Comparison of ENCODE assay signal across 1 cellular context in the genomic region with DNA sequence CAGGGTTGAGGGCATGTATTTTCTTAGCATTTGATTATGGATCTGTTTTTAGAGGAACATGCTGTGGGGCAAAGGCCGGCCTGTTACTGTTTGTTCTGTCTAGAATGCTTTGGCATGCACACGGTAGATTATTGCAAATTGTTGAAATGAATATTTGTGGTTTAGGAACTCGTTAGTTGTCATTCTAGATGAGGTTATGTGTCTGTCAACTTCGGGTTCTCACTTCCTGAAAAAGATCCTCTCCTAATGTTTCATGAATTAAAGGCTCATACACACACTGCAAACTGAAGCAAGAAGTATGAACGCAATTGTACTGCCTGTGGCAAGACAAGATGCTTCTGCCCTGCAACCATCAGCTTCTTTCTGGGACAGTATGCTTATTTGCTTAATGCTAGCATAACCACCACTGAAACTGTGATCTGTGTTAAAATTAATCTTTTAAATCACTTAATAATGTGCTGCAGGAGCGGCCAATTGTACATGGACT.
A peak's percentile ranks its signal among the peaks of the same experiment; 100 is the strongest.
TF ChIP-seq lines count a peak whose summit lies in the region.

No MANE protein-coding gene starts in this region.

TF ChIP-seq in GM12878, 131 proteins besides CTCF, POLR2A, EP300 and RAD21 (continued from another document and continues in another):
- no peak for TF ChIP-seq ZNF274 (IDR thresholded peaks at IDR 0.05; ENCODE audit: insufficient read depth, insufficient read length)
- TF ChIP-seq BCL11A (IDR thresholded peaks at IDR 0.05; ENCODE audit: low read depth, low read length): peak; percentile 98
- TF ChIP-seq HCFC1 (IDR thresholded peaks at IDR 0.05; ENCODE audit: low read length): no peak
- TF ChIP-seq BCLAF1 (IDR thresholded peaks at IDR 0.05): no peak
- TF ChIP-seq CHD1 (IDR thresholded peaks at IDR 0.05; ENCODE audit: low read depth, low read length): no peak
- peak; percentile 82 for TF ChIP-seq PAX5 (IDR thresholded peaks at IDR 0.05; ENCODE audit: borderline replicate concordance, low read depth, low read length)
- peak; percentile 89 for TF ChIP-seq NR2F1 (conservative IDR thresholded peaks at IDR 0.05)
- TF ChIP-seq NR2C2 (IDR thresholded peaks at IDR 0.05; ENCODE audit: borderline replicate concordance, control insufficient read depth, insufficient read length, low read depth): no peak
- no peak for TF ChIP-seq SMAD5 (IDR thresholded peaks at IDR 0.05; ENCODE audit: low read depth)
- peak; percentile 95 for TF ChIP-seq ATF2 (IDR thresholded peaks at IDR 0.05; ENCODE audit: low read length)
- TF ChIP-seq SMAD1 (IDR thresholded peaks at IDR 0.05; ENCODE audit: low read depth, partially characterized antibody): no peak
- no peak for TF ChIP-seq PAX8 (IDR thresholded peaks at IDR 0.05)
- TF ChIP-seq, protein P1, sequence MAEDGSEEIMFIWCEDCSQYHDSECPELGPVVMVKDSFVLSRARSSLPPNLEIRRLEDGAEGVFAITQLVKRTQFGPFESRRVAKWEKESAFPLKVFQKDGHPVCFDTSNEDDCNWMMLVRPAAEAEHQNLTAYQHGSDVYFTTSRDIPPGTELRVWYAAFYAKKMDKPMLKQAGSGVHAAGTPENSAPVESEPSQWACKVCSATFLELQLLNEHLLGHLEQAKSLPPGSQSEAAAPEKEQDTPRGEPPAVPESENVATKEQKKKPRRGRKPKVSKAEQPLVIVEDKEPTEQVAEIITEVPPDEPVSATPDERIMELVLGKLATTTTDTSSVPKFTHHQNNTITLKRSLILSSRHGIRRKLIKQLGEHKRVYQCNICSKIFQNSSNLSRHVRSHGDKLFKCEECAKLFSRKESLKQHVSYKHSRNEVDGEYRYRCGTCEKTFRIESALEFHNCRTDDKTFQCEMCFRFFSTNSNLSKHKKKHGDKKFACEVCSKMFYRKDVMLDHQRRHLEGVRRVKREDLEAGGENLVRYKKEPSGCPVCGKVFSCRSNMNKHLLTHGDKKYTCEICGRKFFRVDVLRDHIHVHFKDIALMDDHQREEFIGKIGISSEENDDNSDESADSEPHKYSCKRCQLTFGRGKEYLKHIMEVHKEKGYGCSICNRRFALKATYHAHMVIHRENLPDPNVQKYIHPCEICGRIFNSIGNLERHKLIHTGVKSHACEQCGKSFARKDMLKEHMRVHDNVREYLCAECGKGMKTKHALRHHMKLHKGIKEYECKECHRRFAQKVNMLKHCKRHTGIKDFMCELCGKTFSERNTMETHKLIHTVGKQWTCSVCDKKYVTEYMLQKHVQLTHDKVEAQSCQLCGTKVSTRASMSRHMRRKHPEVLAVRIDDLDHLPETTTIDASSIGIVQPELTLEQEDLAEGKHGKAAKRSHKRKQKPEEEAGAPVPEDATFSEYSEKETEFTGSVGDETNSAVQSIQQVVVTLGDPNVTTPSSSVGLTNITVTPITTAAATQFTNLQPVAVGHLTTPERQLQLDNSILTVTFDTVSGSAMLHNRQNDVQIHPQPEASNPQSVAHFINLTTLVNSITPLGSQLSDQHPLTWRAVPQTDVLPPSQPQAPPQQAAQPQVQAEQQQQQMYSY (CRISPR knock-in tag; IDR thresholded peaks at IDR 0.05): no peak
- peak; percentile 77; the same call in 1 of the 2 replicates for TF ChIP-seq CHD2 (IDR thresholded peaks at IDR 0.05; ENCODE audit: borderline replicate concordance, low read depth, low read length)
- TF ChIP-seq IKZF2 (IDR thresholded peaks at IDR 0.05): peak; percentile 91 to 95
- peak; percentile 68; the same call in 1 of the 2 replicates for TF ChIP-seq TCF7 (IDR thresholded peaks at IDR 0.05; ENCODE audit: borderline replicate concordance)
- 0 out of 2 replicates have a peak, but pooled peaks have one; percentile 32 for TF ChIP-seq POLR2AphosphoS5 (IDR thresholded peaks at IDR 0.05; ENCODE audit: low read length)
- TF ChIP-seq MEF2A (IDR thresholded peaks at IDR 0.05; ENCODE audit: insufficient read depth, low read depth, low read length): peak; percentile 87
- TF ChIP-seq SPI1 (IDR thresholded peaks at IDR 0.05; ENCODE audit: borderline replicate concordance, insufficient read depth, low read depth, low read length): peak; percentile 98
- no peak for TF ChIP-seq SMC3 (IDR thresholded peaks at IDR 0.05; ENCODE audit: borderline replicate concordance, low read length)
- no peak for TF ChIP-seq TARDBP (IDR thresholded peaks at IDR 0.05; ENCODE audit: borderline replicate concordance)
- peak; percentile 80 for TF ChIP-seq RELB (IDR thresholded peaks at IDR 0.05; ENCODE audit: low read depth)
- peak; percentile 77 for TF ChIP-seq RELA (IDR thresholded peaks at IDR 0.05; ENCODE audit: borderline replicate concordance, partially characterized antibody)
- TF ChIP-seq, protein P2, sequence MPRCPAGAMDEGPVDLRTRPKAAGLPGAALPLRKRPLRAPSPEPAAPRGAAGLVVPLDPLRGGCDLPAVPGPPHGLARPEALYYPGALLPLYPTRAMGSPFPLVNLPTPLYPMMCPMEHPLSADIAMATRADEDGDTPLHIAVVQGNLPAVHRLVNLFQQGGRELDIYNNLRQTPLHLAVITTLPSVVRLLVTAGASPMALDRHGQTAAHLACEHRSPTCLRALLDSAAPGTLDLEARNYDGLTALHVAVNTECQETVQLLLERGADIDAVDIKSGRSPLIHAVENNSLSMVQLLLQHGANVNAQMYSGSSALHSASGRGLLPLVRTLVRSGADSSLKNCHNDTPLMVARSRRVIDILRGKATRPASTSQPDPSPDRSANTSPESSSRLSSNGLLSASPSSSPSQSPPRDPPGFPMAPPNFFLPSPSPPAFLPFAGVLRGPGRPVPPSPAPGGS (IDR thresholded peaks at IDR 0.05; ENCODE audit: borderline replicate concordance, insufficient read depth, low read depth, low read length, poor library complexity, severe bottlenecking): peak; percentile 66
- 0 out of 2 replicates have a peak, but pooled peaks have one; percentile 59 for TF ChIP-seq GATAD2B (conservative IDR thresholded peaks at IDR 0.05; ENCODE audit: low read depth)
- TF ChIP-seq NBN (IDR thresholded peaks at IDR 0.05): peak; percentile 49; the same call in 1 of the 2 replicates
- no peak for TF ChIP-seq RB1 (IDR thresholded peaks at IDR 0.05; ENCODE audit: borderline replicate concordance)
- peak in 1 of 2 experiments; percentile 90; a peak in 2 of 4 replicates for TF ChIP-seq ETV6 (conservative IDR thresholded peaks at IDR 0.05 in 1 of 2, IDR thresholded peaks at IDR 0.05 in 1 of 2; ENCODE audit: borderline replicate concordance in 1 of 2, low read depth in 1 of 2)
- 0 out of 2 replicates have a peak, but pooled peaks have one; percentile 21 for TF ChIP-seq REST (IDR thresholded peaks at IDR 0.05; ENCODE audit: low read depth, low read length)
- no peak for TF ChIP-seq MAX (IDR thresholded peaks at IDR 0.05; ENCODE audit: low read depth, low read length)
- peak; percentile 95 for TF ChIP-seq IKZF1 (conservative IDR thresholded peaks at IDR 0.05)
- peak; percentile 70; the same call in 1 of the 2 replicates for TF ChIP-seq TCF12 (IDR thresholded peaks at IDR 0.05; ENCODE audit: low read depth, low read length)
- TF ChIP-seq, protein P3, sequence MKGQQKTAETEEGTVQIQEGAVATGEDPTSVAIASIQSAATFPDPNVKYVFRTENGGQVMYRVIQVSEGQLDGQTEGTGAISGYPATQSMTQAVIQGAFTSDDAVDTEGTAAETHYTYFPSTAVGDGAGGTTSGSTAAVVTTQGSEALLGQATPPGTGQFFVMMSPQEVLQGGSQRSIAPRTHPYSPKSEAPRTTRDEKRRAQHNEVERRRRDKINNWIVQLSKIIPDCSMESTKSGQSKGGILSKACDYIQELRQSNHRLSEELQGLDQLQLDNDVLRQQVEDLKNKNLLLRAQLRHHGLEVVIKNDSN (IDR thresholded peaks at IDR 0.05; ENCODE audit: borderline replicate concordance, extremely low read length, insufficient read depth, low read depth, low read length): no peak
- TF ChIP-seq, protein P4, sequence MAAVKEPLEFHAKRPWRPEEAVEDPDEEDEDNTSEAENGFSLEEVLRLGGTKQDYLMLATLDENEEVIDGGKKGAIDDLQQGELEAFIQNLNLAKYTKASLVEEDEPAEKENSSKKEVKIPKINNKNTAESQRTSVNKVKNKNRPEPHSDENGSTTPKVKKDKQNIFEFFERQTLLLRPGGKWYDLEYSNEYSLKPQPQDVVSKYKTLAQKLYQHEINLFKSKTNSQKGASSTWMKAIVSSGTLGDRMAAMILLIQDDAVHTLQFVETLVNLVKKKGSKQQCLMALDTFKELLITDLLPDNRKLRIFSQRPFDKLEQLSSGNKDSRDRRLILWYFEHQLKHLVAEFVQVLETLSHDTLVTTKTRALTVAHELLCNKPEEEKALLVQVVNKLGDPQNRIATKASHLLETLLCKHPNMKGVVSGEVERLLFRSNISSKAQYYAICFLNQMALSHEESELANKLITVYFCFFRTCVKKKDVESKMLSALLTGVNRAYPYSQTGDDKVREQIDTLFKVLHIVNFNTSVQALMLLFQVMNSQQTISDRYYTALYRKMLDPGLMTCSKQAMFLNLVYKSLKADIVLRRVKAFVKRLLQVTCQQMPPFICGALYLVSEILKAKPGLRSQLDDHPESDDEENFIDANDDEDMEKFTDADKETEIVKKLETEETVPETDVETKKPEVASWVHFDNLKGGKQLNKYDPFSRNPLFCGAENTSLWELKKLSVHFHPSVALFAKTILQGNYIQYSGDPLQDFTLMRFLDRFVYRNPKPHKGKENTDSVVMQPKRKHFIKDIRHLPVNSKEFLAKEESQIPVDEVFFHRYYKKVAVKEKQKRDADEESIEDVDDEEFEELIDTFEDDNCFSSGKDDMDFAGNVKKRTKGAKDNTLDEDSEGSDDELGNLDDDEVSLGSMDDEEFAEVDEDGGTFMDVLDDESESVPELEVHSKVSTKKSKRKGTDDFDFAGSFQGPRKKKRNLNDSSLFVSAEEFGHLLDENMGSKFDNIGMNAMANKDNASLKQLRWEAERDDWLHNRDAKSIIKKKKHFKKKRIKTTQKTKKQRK (IDR thresholded peaks at IDR 0.05; ENCODE audit: low read depth, low read length): no peak
